18 cellular contexts compared by ENCODE assay signal in genomic region chr13:27791901-27792392, GRCh38. TPM values are rescaled to one million over a fixed set of nuclear protein-coding genes. Genes with fewer than 3 reads are reported as not detected.
DNase-seq lines count a peak whose midpoint lies in the region; ATAC-seq and TF ChIP-seq lines count a peak whose summit lies in the region.
"Had no signal": no experiment of that assay in that cellular context is flagged by ENCODE, and none has a peak within 500 bp of the region (broad histone marks: within the 10 kb centered on the region; RNA-seq: fewer than 3 reads in every experiment).

No MANE protein-coding gene starts in this region.

- H3K4me3 ChIP-seq in Loucy (ENCODE audit: low read length, poor library complexity, severe bottlenecking) (peak overlapping the region; percentile 71), dorsolateral prefrontal cortex (peak overlapping the region in 51 of 59 donors; percentile 1 to 67 (median 39))
- H3K4me3 ChIP-seq: GM23248 had no signal

- no peak overlapping the region for H2AFZ ChIP-seq in Loucy (ENCODE audit: low read length)
- H2AFZ ChIP-seq: GM23248, PC-9 had no signal

- no peaks in the 10 kb centered on the region for H3K27me3 ChIP-seq in Loucy (ENCODE audit: insufficient read depth, low read length, poor library complexity, severe bottlenecking)
- peaks cover 14 to 96% (median 88%) of the 10 kb centered on the region in 45 donors for H3K27me3 ChIP-seq in dorsolateral prefrontal cortex

- no peak overlapping the region for H3K9ac ChIP-seq in Loucy (ENCODE audit: low read depth, low read length, poor library complexity, severe bottlenecking)
- H3K9ac ChIP-seq: GM23248, KMS-11 had no signal

- peaks cover 18% of the 10 kb centered on the region for H3K4me1 Mint-ChIP-seq in T-helper 2 cell treated with Interferon-gamma antibody and Interleukin-4, amounts not matched to agents 5 μg/mL and 100 μg/mL, for 36 hours (ENCODE audit: low read depth)
- peaks cover 25% of the 10 kb centered on the region for H3K4me1 Mint-ChIP-seq in osteocyte (ENCODE audit: unreplicated experiment)

- no peak for DNase-seq in T-helper 2 cell treated with Interferon-gamma antibody and Interleukin-4, amounts not matched to agents 5 μg/mL and 100 μg/mL, for 36 hours (ENCODE audit: low spot score)
- DNase-seq in T-helper 2 cell (no peak), dorsolateral prefrontal cortex (no peak), osteocyte (ENCODE audit: extremely low spot score, unreplicated experiment) (no peak), cerebellar nuclear complex (lab: John Stamatoyannopoulos, UW) (no peak)
- no peak for DNase-seq in effector CD4-positive, alpha-beta T cell
- DNase-seq: NCI-H1436 treated with DMSO at 0.1 percent for 48 hours, PC-9 had no signal

- intact Hi-C loops in dorsolateral prefrontal cortex (cut with DNase I): no loop called here

- no peak for ATAC-seq in HG02884 (IDR thresholded peaks at IDR 0.05; ENCODE audit: unreplicated experiment)

- no peaks in the 10 kb centered on the region for H3K79me2 ChIP-seq in Loucy (ENCODE audit: insufficient read depth, low read length)

- H3F3A ChIP-seq in Loucy (ENCODE audit: low read depth): no peaks in the 10 kb centered on the region

- H3K4me3 Mint-ChIP-seq in T-helper 2 cell treated with Interferon-gamma antibody and Interleukin-4, amounts not matched to agents 5 μg/mL and 100 μg/mL, for 36 hours: peak overlapping the region; percentile 34
- peak overlapping the region; percentile 26 for H3K4me3 Mint-ChIP-seq in osteocyte (ENCODE audit: unreplicated experiment)

- H3K36me3 ChIP-seq in Loucy (ENCODE audit: insufficient read depth, low read length): no peaks in the 10 kb centered on the region

- H4K20me1 ChIP-seq in Loucy (ENCODE audit: insufficient read depth, low read length, poor library complexity, severe bottlenecking): no peaks in the 10 kb centered on the region

- H3K27ac Mint-ChIP-seq in T-helper 2 cell treated with Interferon-gamma antibody and Interleukin-4, amounts not matched to agents 5 μg/mL and 100 μg/mL, for 36 hours: no peak overlapping the region
- H3K27ac Mint-ChIP-seq in osteocyte (ENCODE audit: unreplicated experiment): no peak overlapping the region

- peaks cover 28% of the 10 kb centered on the region for H3K4me1 ChIP-seq in Loucy (ENCODE audit: insufficient read depth, low read length, poor library complexity, severe bottlenecking)

- H3K9me3 ChIP-seq in Loucy (ENCODE audit: insufficient read depth, low read depth, low read length): no peaks in the 10 kb centered on the region

- no peaks in the 10 kb centered on the region for H3K36me3 Mint-ChIP-seq in T-helper 2 cell treated with Interferon-gamma antibody and Interleukin-4, amounts not matched to agents 5 μg/mL and 100 μg/mL, for 36 hours (ENCODE audit: low read depth)
- peaks cover 5% of the 10 kb centered on the region for H3K36me3 Mint-ChIP-seq in osteocyte (ENCODE audit: unreplicated experiment)

- peaks cover 87% of the 10 kb centered on the region for H3K27me3 Mint-ChIP-seq in T-helper 2 cell treated with Interferon-gamma antibody and Interleukin-4, amounts not matched to agents 5 μg/mL and 100 μg/mL, for 36 hours (ENCODE audit: low read depth)
- H3K27me3 Mint-ChIP-seq in osteocyte (ENCODE audit: unreplicated experiment): peaks cover 78% of the 10 kb centered on the region

- H3K9me2 ChIP-seq in Loucy (replicated peaks; ENCODE audit: low read depth, low read length): no peaks in the 10 kb centered on the region

- H3K9me3 Mint-ChIP-seq in T-helper 2 cell treated with Interferon-gamma antibody and Interleukin-4, amounts not matched to agents 5 μg/mL and 100 μg/mL, for 36 hours: no peaks in the 10 kb centered on the region
- H3K9me3 Mint-ChIP-seq in osteocyte (ENCODE audit: unreplicated experiment): no peaks in the 10 kb centered on the region

- no peak for TF ChIP-seq CTCF in Loucy (conservative IDR thresholded peaks at IDR 0.05; ENCODE audit: low read length)
- TF ChIP-seq CTCF in dorsolateral prefrontal cortex (IDR thresholded peaks at IDR 0.05 in 54 of 56, conservative IDR thresholded peaks at IDR 0.05 in 2 of 56; ENCODE audit: low read depth in 1 of 56, partially characterized antibody in 56 of 56): no peak
- TF ChIP-seq CTCF in osteocyte (IDR thresholded peaks at IDR 0.05): no peak

- H3K27ac ChIP-seq in dorsolateral prefrontal cortex: no peak overlapping the region
- H3K27ac ChIP-seq: GM23248, HL-60, KMS-11, PC-9 had no signal

- peak overlapping the region; percentile 99 for H3K4me2 ChIP-seq in Loucy (ENCODE audit: low read depth, low read length, poor library complexity, severe bottlenecking)
- H3K4me2 ChIP-seq: KMS-11 had no signal

RNA-seq across cellular contexts. Expression of gene GSX1, which starts 0.3 kb away (rescaled TPM):
- total RNA-seq in dorsolateral prefrontal cortex (under 1 TPM in 14 of 120 experiments, not detected in 106; 0.26 to 0.72 (median 0.40) TPM), osteocyte (not detected in 2 replicates)
- total RNA-seq: A172, endothelial cell of umbilical vein, glomerular endothelial cell, GM23248, kidney epithelial cell, NCI-H460, PC-9 had no signal
